Comparison of ENCODE assay signal across 30 cellular contexts in genomic region chr5:751496-751895, GRCh38. TPM values are rescaled to one million over a fixed set of nuclear protein-coding genes. Genes with fewer than 3 reads are reported as not detected.
"Had no signal": no experiment of that assay in that cellular context is flagged by ENCODE, and none has a peak within 500 bp of the region (broad histone marks: within the 10 kb centered on the region; RNA-seq: fewer than 3 reads in every experiment).

No MANE protein-coding gene starts in this region.

- H3K9me3 ChIP-seq: ascending aorta, heart right ventricle, mucosa of descending colon, neutrophil, right lobe of liver, testis, vagina had no signal

- H3K27me3 ChIP-seq: ascending aorta, cardiac muscle cell, foreskin keratinocyte, heart right ventricle, neutrophil, right lobe of liver, testis, vagina had no signal

- H3K36me3 ChIP-seq: ascending aorta, cardiac muscle cell, neutrophil, right lobe of liver, vagina had no signal

- H3K27ac ChIP-seq: ascending aorta, cardiac muscle cell, foreskin keratinocyte, heart right ventricle, neutrophil, right lobe of liver, testis, vagina, VCaP had no signal

- H3K4me3 ChIP-seq: ascending aorta, cardiac muscle cell, heart right ventricle, lung, mucosa of descending colon, right lobe of liver, testis, vagina had no signal

- ATAC-seq: activated naive CD4-positive, alpha-beta T cell treated with anti-CD3 and anti-CD28 coated beads, Interleukin-2, amount 50 U/mL, for 72 hours; activated T-cell treated with anti-CD3 and anti-CD28 coated beads, Interleukin-2, amount 50 U/mL, for 4 hours; esophagus mucosa; foreskin keratinocyte; heart right ventricle; left lobe of liver; mucosa of descending colon; natural killer cell treated with Interleukin-12 subunit alpha and Interleukin-12 subunit beta and Interleukin-15 and Interleukin-18, amount 100 ng/mL, for 72 hours; right lobe of liver; stimulated activated naive CD8-positive, alpha-beta T cell treated with anti-CD3 and anti-CD28 coated beads, Interleukin-15, Interleukin-2, amounts not matched to agents 100 U/mL and 50 U/mL, for 24 hours had no signal

- DNase-seq: activated CD8-positive, alpha-beta memory T cell treated with anti-CD3 and anti-CD28 coated beads for 24 hours; activated CD8-positive, alpha-beta memory T cell treated with anti-CD3 and anti-CD28 coated beads, Interleukin-2, amount 50 U/mL, for 4 hours; activated T-cell treated with anti-CD3 and anti-CD28 coated beads, Interleukin-2, amount 50 U/mL, for 4 hours; cerebellar nuclear complex; endodermal cell; foreskin keratinocyte; heart right ventricle; kidney glomerular epithelial cell; mesendoderm; mucosa of descending colon; stimulated activated CD4-positive, alpha-beta T cell treated with anti-CD3 and anti-CD28 coated beads, Interleukin-2, amount 100 ng/mL, for 48 hours; stimulated activated naive CD8-positive, alpha-beta T cell treated with anti-CD3 and anti-CD28 coated beads, Interleukin-15, Interleukin-2, amounts not matched to agents 100 U/mL and 50 U/mL, for 24 hours; SW 1271; T-helper 9 cell; testis; trophoblast cell had no signal

- H3K4me1 ChIP-seq: ascending aorta, foreskin keratinocyte, right lobe of liver, testis, vagina had no signal

RNA-seq across cellular contexts. Expression of gene ZDHHC11B, which starts 33.0 kb away (rescaled TPM):
- total RNA-seq: foreskin keratinocyte, glomerular endothelial cell, myocyte, osteocyte had no signal
- polyA plus RNA-seq: foreskin keratinocyte had no signal
